ENCODE assay signal across 15 cellular contexts in the genomic region with DNA sequence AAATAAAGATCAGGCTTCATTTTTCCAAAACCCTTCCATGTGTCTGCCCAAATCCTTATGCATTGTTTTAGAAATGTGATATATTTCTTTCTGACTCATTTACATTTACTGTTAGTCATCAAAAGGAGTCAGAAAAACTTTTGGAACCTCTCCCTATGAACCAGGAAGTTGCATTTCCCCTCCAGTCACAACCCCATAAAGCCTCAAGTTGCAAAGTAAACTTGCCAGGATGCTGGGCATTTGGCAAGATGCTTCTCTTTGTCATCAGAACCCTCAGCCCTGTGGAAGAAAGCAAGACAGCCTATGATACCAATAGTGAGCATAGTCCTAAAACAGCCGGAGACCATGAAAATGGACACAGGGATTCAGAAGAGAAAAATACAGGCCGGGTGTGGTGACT.
DNase-seq lines count a peak whose midpoint lies in the region; ATAC-seq and TF ChIP-seq lines count a peak whose summit lies in the region.
"Had no signal": no experiment of that assay in that cellular context is flagged by ENCODE, and none has a peak within 500 bp of the region (broad histone marks: within the 10 kb centered on the region; RNA-seq: fewer than 3 reads in every experiment).

No MANE protein-coding gene starts in this region.

- no peaks in the 10 kb centered on the region for H3K36me3 Mint-ChIP-seq in activated naive CD8-positive, alpha-beta T cell treated with anti-CD3 and anti-CD28 coated beads, Interleukin-2, amount 50 U/mL, for 24 hours (ENCODE audit: low read depth)
- H3K36me3 Mint-ChIP-seq in GM23338 (ENCODE audit: low read depth), result no peaks in the 10 kb centered on the region

- no peaks in the 10 kb centered on the region for H3K9me2 ChIP-seq in GM23338 (ENCODE audit: insufficient read depth)

- peak; percentile 57 for ATAC-seq in left lung
- no peak for ATAC-seq in HG02973 (IDR thresholded peaks at IDR 0.05; ENCODE audit: unreplicated experiment)
- ATAC-seq in activated naive CD8-positive, alpha-beta T cell treated with anti-CD3 and anti-CD28 coated beads, Interleukin-2, amount 50 U/mL, for 24 hours, result no peak
- ATAC-seq in GM23338, result no peak
- ATAC-seq: activated CD8-positive, alpha-beta T cell treated with anti-CD3 and anti-CD28 coated beads, Interleukin-2, amount 10 ng/mL, durations not matched to agents 7 days and 5 days had no signal

- peaks cover 16% of the 10 kb centered on the region for H3K36me3 ChIP-seq in MG63
- no peaks in the 10 kb centered on the region for H3K36me3 ChIP-seq in left lung
- no peaks in the 10 kb centered on the region for H3K36me3 ChIP-seq in GM23338 (ENCODE audit: insufficient read depth)
- H3K36me3 ChIP-seq: gastroesophageal sphincter had no signal

- no peak overlapping the region for H3K4me3 ChIP-seq in MG63
- no peak overlapping the region for H3K4me3 ChIP-seq in astrocyte of the spinal cord (ENCODE audit: low read depth, low read length)
- no peak overlapping the region for H3K4me3 ChIP-seq in left lung
- no peak overlapping the region for H3K4me3 ChIP-seq in GM23338
- H3K4me3 ChIP-seq: gastroesophageal sphincter, SK-N-MC had no signal

- no peaks in the 10 kb centered on the region for H3F3A ChIP-seq in GM23338 (replicated peaks; ENCODE audit: low read depth)

- H4K20me1 ChIP-seq in GM23338 (replicated peaks; ENCODE audit: insufficient read depth), result no peaks in the 10 kb centered on the region

- no peaks in the 10 kb centered on the region for H3K79me2 ChIP-seq in GM23338 (replicated peaks; ENCODE audit: insufficient read depth)

- H3K9me3 Mint-ChIP-seq in activated naive CD8-positive, alpha-beta T cell treated with anti-CD3 and anti-CD28 coated beads, Interleukin-2, amount 50 U/mL, for 24 hours, result no peaks in the 10 kb centered on the region
- no peaks in the 10 kb centered on the region for H3K9me3 Mint-ChIP-seq in GM23338
- H3K9me3 Mint-ChIP-seq: H9 had no signal

- intact Hi-C loops in left lung (cut with DNase I), result no loop called here

- no peak overlapping the region for H3K4me3 Mint-ChIP-seq in activated naive CD8-positive, alpha-beta T cell treated with anti-CD3 and anti-CD28 coated beads, Interleukin-2, amount 50 U/mL, for 24 hours
- H3K4me3 Mint-ChIP-seq in GM23338, result no peak overlapping the region
- H3K4me3 Mint-ChIP-seq: activated CD8-positive, alpha-beta T cell treated with anti-CD3 and anti-CD28 coated beads, Interleukin-2, amount 10 ng/mL, durations not matched to agents 7 days and 5 days; H9 had no signal

- DNase-seq in MG63 (peak; percentile 93), astrocyte of the spinal cord (ENCODE audit: low read depth, low spot score) (peak; percentile 94), left lung (no peak), GM23338 (ENCODE audit: low spot score) (no peak), globus pallidus (ENCODE audit: low spot score) (no peak)
- DNase-seq in activated naive CD8-positive, alpha-beta T cell treated with anti-CD3 and anti-CD28 coated beads, Interleukin-2, amount 50 U/mL, for 24 hours, result no peak
- DNase-seq: activated CD8-positive, alpha-beta T cell treated with anti-CD3 and anti-CD28 coated beads, Interleukin-2, amount 10 ng/mL, durations not matched to agents 7 days and 5 days; anterior cingulate cortex; DMS79 treated with DMSO at 0.1 percent for 48 hours; H9; NCI-H2081 had no signal

- TF ChIP-seq CTCF in C4-2B (conservative IDR thresholded peaks at IDR 0.05) (no peak), astrocyte of the spinal cord (IDR thresholded peaks at IDR 0.05; ENCODE audit: low read depth, low read length) (no peak), left lung (IDR thresholded peaks at IDR 0.05) (no peak), GM23338 (conservative IDR thresholded peaks at IDR 0.05; ENCODE audit: low read depth in 2 of 2) (no peak)

- H2AFZ ChIP-seq in GM23338, result no peak overlapping the region

- peaks cover 2% of the 10 kb centered on the region for H3K27me3 Mint-ChIP-seq in activated naive CD8-positive, alpha-beta T cell treated with anti-CD3 and anti-CD28 coated beads, Interleukin-2, amount 50 U/mL, for 24 hours
- no peaks in the 10 kb centered on the region for H3K27me3 Mint-ChIP-seq in GM23338 (ENCODE audit: insufficient read depth, low read depth, poor library complexity)

- H3K4me1 Mint-ChIP-seq in activated naive CD8-positive, alpha-beta T cell treated with anti-CD3 and anti-CD28 coated beads, Interleukin-2, amount 50 U/mL, for 24 hours, result no peaks in the 10 kb centered on the region
- peaks cover 10% of the 10 kb centered on the region; the same call in 2 of the 3 replicates for H3K4me1 Mint-ChIP-seq in GM23338

- no peak overlapping the region for H3K27ac Mint-ChIP-seq in activated naive CD8-positive, alpha-beta T cell treated with anti-CD3 and anti-CD28 coated beads, Interleukin-2, amount 50 U/mL, for 24 hours
- H3K27ac Mint-ChIP-seq in GM23338, result no peak overlapping the region
- H3K27ac Mint-ChIP-seq: activated CD8-positive, alpha-beta T cell treated with anti-CD3 and anti-CD28 coated beads, Interleukin-2, amount 10 ng/mL, durations not matched to agents 7 days and 5 days; H9 had no signal

- H3K9me3 ChIP-seq in MG63 (no peaks in the 10 kb centered on the region), left lung (no peaks in the 10 kb centered on the region)
- H3K9me3 ChIP-seq: gastroesophageal sphincter had no signal

- H3K4me1 ChIP-seq in left lung (no peaks in the 10 kb centered on the region), GM23338 (ENCODE audit: insufficient read depth) (no peaks in the 10 kb centered on the region)
- H3K4me1 ChIP-seq: gastroesophageal sphincter had no signal

- no peak overlapping the region for H3K4me2 ChIP-seq in GM23338

- H3K27me3 ChIP-seq in MG63 (no peaks in the 10 kb centered on the region), left lung (no peaks in the 10 kb centered on the region), GM23338 (ENCODE audit: insufficient read depth) (no peaks in the 10 kb centered on the region)
- H3K27me3 ChIP-seq: gastroesophageal sphincter had no signal

- H3K27ac ChIP-seq in C4-2B (peak overlapping the region; percentile 70), left lung (no peak overlapping the region), GM23338 (ENCODE audit: low read depth) (no peak overlapping the region)
- H3K27ac ChIP-seq: gastroesophageal sphincter had no signal

- in situ Hi-C loops in astrocyte of the spinal cord (cut with HindIII; ENCODE audit: low sequenced_read_pairs), result no loop called here

TF ChIP-seq in GM23338, 12 proteins besides CTCF, POLR2A, EP300 and RAD21 (continues in another document):
- TF ChIP-seq EZH2phosphoT487 (IDR thresholded peaks at IDR 0.05; ENCODE audit: unreplicated experiment), result no peak
- no peak for TF ChIP-seq STAT1 (IDR thresholded peaks at IDR 0.05; ENCODE audit: unreplicated experiment)
- TF ChIP-seq EZH2 (IDR thresholded peaks at IDR 0.05; ENCODE audit: low read depth, unreplicated experiment), result no peak
- no peak for TF ChIP-seq NANOG (IDR thresholded peaks at IDR 0.05; ENCODE audit: borderline replicate concordance)
- no peak for TF ChIP-seq ZNF114 (CRISPR knock-in tag; IDR thresholded peaks at IDR 0.05)
- TF ChIP-seq ZNF331 (CRISPR knock-in tag; IDR thresholded peaks at IDR 0.05; ENCODE audit: low read depth), result no peak

Comparison
In these comparisons a context has a peak if more than half of its experiments do, and no peak if none do; other contexts are left out.
1. DNase-seq: peak in MG63 (single experiment) and astrocyte of the spinal cord (single experiment); none in left lung (0 of 2), activated naive CD8-positive, alpha-beta T cell treated with anti-CD3 and anti-CD28 coated beads, Interleukin-2, amount 50 U/mL, for 24 hours (single experiment), GM23338 (single experiment) and globus pallidus (single experiment).